Comparison of ENCODE assay signal across 18 cellular contexts in genomic region chr11:66810576-66811185, GRCh38.
"Had no signal": no experiment of that assay in that cellular context is flagged by ENCODE, and none has a peak within 500 bp of the region (broad histone marks: within the 10 kb centered on the region; RNA-seq: fewer than 3 reads in every experiment).

No MANE protein-coding gene starts in this region.

- H3K4me3 ChIP-seq: colonic mucosa, mucosa of descending colon, ovary, right atrium auricular region, sigmoid colon, skin epidermis had no signal

- DNase-seq: colonic mucosa; dermis blood vessel endothelial cell; erythroblast; foreskin keratinocyte; islet precursor cell; mammary epithelial cell; mucosa of descending colon; naive thymus-derived CD8-positive, alpha-beta T cell; nucleus accumbens; ovary; sigmoid colon; stimulated activated CD4-positive, alpha-beta T cell treated with anti-CD3 and anti-CD28 coated beads, Interleukin-12 subunit alpha, Interleukin-12 subunit beta, amount 100 ng/mL, for 4 hours; stimulated activated naive CD4-positive, alpha-beta T cell treated with Interleukin-2 at 50 U/mL for 16 hours had no signal

- H3K9me3 ChIP-seq: colonic mucosa, mucosa of descending colon, ovary, right atrium auricular region, sigmoid colon had no signal

- H3K27me3 ChIP-seq: colonic mucosa, foreskin keratinocyte, ovary, right atrium auricular region, sigmoid colon had no signal

- H3K4me3 Mint-ChIP-seq: naive thymus-derived CD8-positive, alpha-beta T cell; neural crest cell had no signal

- H3K4me1 ChIP-seq: colonic mucosa, right atrium auricular region, sigmoid colon had no signal

- H3K9me3 Mint-ChIP-seq: naive thymus-derived CD8-positive, alpha-beta T cell; neural crest cell had no signal

- H3K36me3 ChIP-seq: colonic mucosa, ovary had no signal

- H3K27me3 Mint-ChIP-seq: naive thymus-derived CD8-positive, alpha-beta T cell had no signal

- H3K4me1 Mint-ChIP-seq: naive thymus-derived CD8-positive, alpha-beta T cell; neural crest cell had no signal

- H3K27ac Mint-ChIP-seq: naive thymus-derived CD8-positive, alpha-beta T cell had no signal

- ATAC-seq: foreskin keratinocyte; left lobe of liver; mucosa of descending colon; naive thymus-derived CD8-positive, alpha-beta T cell had no signal

- H3K27ac ChIP-seq: colonic mucosa, foreskin keratinocyte, ovary, right atrium auricular region, sigmoid colon, skin epidermis had no signal

- FAIRE-seq: endothelial cell of umbilical vein had no signal
